19 cellular contexts compared by ENCODE assay signal in the genomic region with DNA sequence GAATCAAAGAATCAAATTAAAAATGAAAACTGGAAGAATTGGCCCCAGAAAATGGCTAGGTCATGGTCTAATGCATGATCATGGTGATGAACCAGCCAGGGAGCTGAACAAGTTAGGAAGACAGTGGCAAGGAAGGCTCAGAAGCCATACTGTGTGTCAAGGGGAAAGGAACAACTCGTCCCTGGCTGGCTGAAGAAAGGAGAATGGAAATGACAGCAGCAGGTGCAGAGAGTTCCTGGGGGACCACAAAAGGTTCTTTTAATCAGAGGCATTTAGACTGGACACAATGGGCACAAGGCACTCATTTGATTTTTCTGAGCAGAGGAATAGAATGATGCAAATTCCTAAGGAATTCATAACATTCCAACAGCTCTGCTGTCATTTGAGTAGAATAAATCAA.
"Had no signal": no experiment of that assay in that cellular context is flagged by ENCODE, and none has a peak within 500 bp of the region (broad histone marks: within the 10 kb centered on the region; RNA-seq: fewer than 3 reads in every experiment).

No MANE protein-coding gene starts in this region.

- H3K36me3 Mint-ChIP-seq: stimulated activated effector memory CD8-positive, alpha-beta T cell treated with anti-CD3 and anti-CD28 coated beads, Interleukin-12 subunit alpha, Interleukin-12 subunit beta, amount 100 ng/mL, for 72 hours had no signal

- H3K27me3 ChIP-seq: esophagus squamous epithelium, ovary, tibial artery, upper lobe of left lung, vagina had no signal

- H3K4me3 ChIP-seq: esophagus squamous epithelium, ovary, tibial artery, upper lobe of left lung, vagina had no signal

- H3K27ac Mint-ChIP-seq: dendritic cell treated with granulocyte-macrophage colony-stimulating factor and Interleukin-4, amounts not matched to agents 40 ng/mL and 50 ng/mL, for 4 days; effector memory CD8-positive, alpha-beta T cell; naive thymus-derived CD8-positive, alpha-beta T cell; stimulated activated effector memory CD8-positive, alpha-beta T cell treated with anti-CD3 and anti-CD28 coated beads, Interleukin-12 subunit alpha, Interleukin-12 subunit beta, amount 100 ng/mL, for 72 hours; stimulated activated naive CD8-positive, alpha-beta T cell treated with anti-CD3 and anti-CD28 coated beads, Interleukin-15, Interleukin-2, amounts not matched to agents 100 ng/mL and 50 ng/mL, for 24 hours had no signal

- H3K4me1 ChIP-seq: esophagus squamous epithelium, tibial artery, upper lobe of left lung, vagina had no signal

- H3K4me1 Mint-ChIP-seq: stimulated activated effector memory CD8-positive, alpha-beta T cell treated with anti-CD3 and anti-CD28 coated beads, Interleukin-12 subunit alpha, Interleukin-12 subunit beta, amount 100 ng/mL, for 72 hours had no signal

- H3K27me3 Mint-ChIP-seq: dendritic cell treated with granulocyte-macrophage colony-stimulating factor and Interleukin-4, amounts not matched to agents 40 ng/mL and 50 ng/mL, for 4 days; effector memory CD8-positive, alpha-beta T cell; stimulated activated naive CD8-positive, alpha-beta T cell treated with anti-CD3 and anti-CD28 coated beads, Interleukin-15, Interleukin-2, amounts not matched to agents 100 ng/mL and 50 ng/mL, for 24 hours had no signal

- H3K36me3 ChIP-seq: esophagus squamous epithelium, ovary, upper lobe of left lung, vagina had no signal

- H3K9me3 ChIP-seq: ovary had no signal

- DNase-seq: effector memory CD8-positive, alpha-beta T cell; esophagus squamous epithelium; foreskin fibroblast; kidney; left colon; left ventricle myocardium superior; mesendoderm; naive thymus-derived CD8-positive, alpha-beta T cell; ovary; right cardiac atrium; stimulated activated CD4-positive, alpha-beta T cell treated with anti-CD3 and anti-CD28 coated beads, Interleukin-4, amount 100 ng/mL, for 1 hour; stimulated activated CD8-positive, alpha-beta memory T cell treated with anti-CD3 and anti-CD28 coated beads, Interleukin-4, amount 100 ng/mL, for 48 hours; tibial artery; upper lobe of left lung had no signal

- FAIRE-seq: colon, kidney had no signal

- H3K4me3 Mint-ChIP-seq: dendritic cell treated with granulocyte-macrophage colony-stimulating factor and Interleukin-4, amounts not matched to agents 40 ng/mL and 50 ng/mL, for 4 days; effector memory CD8-positive, alpha-beta T cell; naive thymus-derived CD8-positive, alpha-beta T cell; stimulated activated effector memory CD8-positive, alpha-beta T cell treated with anti-CD3 and anti-CD28 coated beads, Interleukin-12 subunit alpha, Interleukin-12 subunit beta, amount 100 ng/mL, for 72 hours; stimulated activated naive CD8-positive, alpha-beta T cell treated with anti-CD3 and anti-CD28 coated beads, Interleukin-15, Interleukin-2, amounts not matched to agents 100 ng/mL and 50 ng/mL, for 24 hours had no signal
